8 cellular contexts compared by ENCODE assay signal in genomic region chr3:143970773-143971366, GRCh38. TPM values are rescaled to one million over a fixed set of nuclear protein-coding genes. Genes with fewer than 3 reads are reported as not detected.
DNase-seq lines count a peak whose midpoint lies in the region; ATAC-seq and TF ChIP-seq lines count a peak whose summit lies in the region.

No MANE protein-coding gene starts in this region.

- TF ChIP-seq CTCF in OCI-LY7 (conservative IDR thresholded peaks at IDR 0.05; ENCODE audit: low read length) (no peak), fibroblast of villous mesenchyme (IDR thresholded peaks at IDR 0.05; ENCODE audit: insufficient read depth, low read depth, low read length) (peak; percentile 5), suprapubic skin (IDR thresholded peaks at IDR 0.05) (no peak)

- H3K27ac ChIP-seq in OCI-LY7 (ENCODE audit: low read depth, low read length, poor library complexity, severe bottlenecking) = peak overlapping the region; percentile 94
- peak overlapping the region; percentile 95 for H3K27ac ChIP-seq in suprapubic skin

- DNase-seq in AG08396 (ENCODE audit: low spot score) (peak; percentile 60), OCI-LY7 (ENCODE audit: low spot score) (peak; percentile 71), fibroblast of villous mesenchyme (ENCODE audit: low read depth) (no peak), suprapubic skin (ENCODE audit: low spot score in 2 of 2) (peak; percentile 74 to 83)
- peak; percentile 41 for DNase-seq in activated effector memory CD4-positive, alpha-beta T cell treated with Interleukin-2 at 50 U/mL for 16 hours

- H2AFZ ChIP-seq in OCI-LY7 (ENCODE audit: low read length) (peak overlapping the region; percentile 87), neuron (ENCODE audit: low read depth, low read length) (peak overlapping the region; percentile 31)

- TF ChIP-seq POLR2A in suprapubic skin (IDR thresholded peaks at IDR 0.05) = no peak

- H3K4me1 ChIP-seq in OCI-LY7 (ENCODE audit: insufficient read depth, low read length, poor library complexity, severe bottlenecking) (peaks cover 15% of the 10 kb centered on the region), neuron (ENCODE audit: insufficient read depth, low read length) (peaks cover 13% of the 10 kb centered on the region), suprapubic skin (peaks cover 19% of the 10 kb centered on the region)

- H3K79me2 ChIP-seq in OCI-LY7 (ENCODE audit: insufficient read depth, low read depth, low read length) = peaks cover 31% of the 10 kb centered on the region

- BruUV-seq in OCI-LY7 (replicated peaks; lab: Mats Ljungman, UMichigan) = TSS peak; percentile 96

- H3K27me3 ChIP-seq in neuron (ENCODE audit: insufficient read depth, low read length) = no peaks in the 10 kb centered on the region
- H3K27me3 ChIP-seq in suprapubic skin = no peaks in the 10 kb centered on the region

- no peaks in the 10 kb centered on the region for H3K9me3 ChIP-seq in OCI-LY7 (ENCODE audit: low read length)
- H3K9me3 ChIP-seq in neuron (ENCODE audit: low read length) = no peaks in the 10 kb centered on the region
- no peaks in the 10 kb centered on the region for H3K9me3 ChIP-seq in suprapubic skin

- H3K36me3 ChIP-seq in OCI-LY7 (ENCODE audit: insufficient read depth, low read length) = no peaks in the 10 kb centered on the region
- no peaks in the 10 kb centered on the region for H3K36me3 ChIP-seq in neuron (ENCODE audit: insufficient read depth, low read length)
- no peaks in the 10 kb centered on the region for H3K36me3 ChIP-seq in suprapubic skin

- under 1% methylated on average over 11 of the region's 37 CpGs for WGBS in suprapubic skin

- intact Hi-C loops in OCI-LY7 (cut with micrococcal nuclease; ENCODE audit: unreplicated experiment) = loop anchor here (2.0 to 10.0 kb wide), 3 partner anchors 970 to 1946 kb away; partner anchors contain the start of genes PLS1 and U2SURP

- no peak for TF ChIP-seq EP300 in suprapubic skin (IDR thresholded peaks at IDR 0.05)

- H3K9me2 ChIP-seq in OCI-LY7 (ENCODE audit: insufficient read depth, low read length) = no peaks in the 10 kb centered on the region

- H3K4me3 ChIP-seq in OCI-LY7 (ENCODE audit: low read depth, low read length, poor library complexity, severe bottlenecking) (peak overlapping the region; percentile 89), fibroblast of villous mesenchyme (ENCODE audit: low read depth, low read length) (peak overlapping the region; percentile 91), neuron (ENCODE audit: low read length) (peak overlapping the region; percentile 94), suprapubic skin (peak overlapping the region; percentile 84)

- ATAC-seq in GM18909 (IDR thresholded peaks at IDR 0.05; ENCODE audit: poor library complexity, unreplicated experiment) (peak; percentile 26), HG03159 (IDR thresholded peaks at IDR 0.05; ENCODE audit: unreplicated experiment) (peak; percentile 21)

- H3K4me2 ChIP-seq in OCI-LY7 (ENCODE audit: low read length) = peak overlapping the region; percentile 90

- peaks cover 26% of the 10 kb centered on the region for H4K20me1 ChIP-seq in OCI-LY7 (ENCODE audit: insufficient read depth, low read length)

- CTCF ChIA-PET in OCI-LY7 (lab: Charles Lee; ENCODE audit: unreplicated experiment) = interaction anchor here (0.6 kb wide), 1 partner anchor 43 kb away, joined by 3 read pairs; no protein-coding TSS in a partner anchor

- POLR2A ChIA-PET in OCI-LY7 (lab: Charles Lee) = interaction anchor here (0.6 to 3.5 kb wide), 24 partner anchors 7 to 918 kb away, joined by 3 to 25 read pairs (median 5); partner anchors contain the start of gene SLC9A9

RNA-seq across cellular contexts. Expression of gene DIPK2A, which starts 0.8 kb away (rescaled TPM):
- 39.6 and 58.3 TPM in 2 replicates for total RNA-seq in OCI-LY7 (2014; rRNA removed; shearing (Covaris generic))
- total RNA-seq in OCI-LY7 (2022) (22.7 and 28.6 TPM in 2 replicates), fibroblast of villous mesenchyme (28.0 and 44.9 TPM in 2 replicates), suprapubic skin (10 to 100 TPM; 26.6 to 63.5 (median 51.2) TPM)
